In genomic region chr10:94299417-94299816, GRCh38 we compare ENCODE assay signal across 10 cellular contexts.
DNase-seq lines count a peak whose midpoint lies in the region; ATAC-seq, FAIRE-seq and TF ChIP-seq lines count a peak whose summit lies in the region.
"Had no signal": no experiment of that assay in that cellular context is flagged by ENCODE, and none has a peak within 500 bp of the region (broad histone marks: within the 10 kb centered on the region; RNA-seq: fewer than 3 reads in every experiment).

No MANE protein-coding gene starts in this region.

- CTCF ChIA-PET in activated CD4-positive, alpha-beta memory T cell treated with anti-CD3 and anti-CD28 coated beads, Interleukin-2, amount 10 ng/mL, durations not matched to agents 7 days and 5 days (lab: Charles Lee), result interaction anchor here (0.6 to 1.2 kb wide), 6 partner anchors 17 to 477 kb away, joined by 3 to 4 read pairs (median 3); no protein-coding TSS in a partner anchor

- H3K9me3 ChIP-seq in mesenchymal stem cell (ENCODE audit: control insufficient read depth, low read length) (no peaks in the 10 kb centered on the region), mucosa of descending colon (no peaks in the 10 kb centered on the region)
- H3K9me3 ChIP-seq: adrenal gland, thyroid gland had no signal

- H3K4me1 ChIP-seq in mesenchymal stem cell (ENCODE audit: control insufficient read depth, insufficient read depth, low read depth, low read length) (peaks cover 2% of the 10 kb centered on the region), mucosa of descending colon (ENCODE audit: low read depth) (no peaks in the 10 kb centered on the region)
- H3K4me1 ChIP-seq: adrenal gland, thyroid gland had no signal

- H3K14ac ChIP-seq in mesenchymal stem cell (ENCODE audit: low read length in 2 of 2), result no peak overlapping the region

- WGBS in mesenchymal stem cell, result 34% methylated on average over 3 of the region's 3 CpGs

- H3K9ac ChIP-seq in mesenchymal stem cell (ENCODE audit: low read length), result no peak overlapping the region

- POLR2A ChIA-PET in activated CD4-positive, alpha-beta memory T cell treated with anti-CD3 and anti-CD28 coated beads, Interleukin-2, amount 10 ng/mL, durations not matched to agents 7 days and 5 days (lab: Charles Lee), result interaction anchor here (0.9 to 1.1 kb wide), 2 partner anchors 15 to 19 kb away, joined by 4 read pairs; no protein-coding TSS in a partner anchor

- no peak overlapping the region for H3K4ac ChIP-seq in mesenchymal stem cell (ENCODE audit: low read depth in 1 of 2, low read length in 2 of 2)

- H3K4me2 ChIP-seq in mesenchymal stem cell (ENCODE audit: low read length, poor library complexity, severe bottlenecking), result no peak overlapping the region

- H3K4me3 Mint-ChIP-seq in activated CD4-positive, alpha-beta memory T cell treated with anti-CD3 and anti-CD28 coated beads, Interleukin-2, amount 10 ng/mL, durations not matched to agents 7 days and 5 days, result no peak overlapping the region
- H3K4me3 Mint-ChIP-seq in natural killer cell treated with Interleukin-12 subunit alpha and Interleukin-12 subunit beta and Interleukin-15 and Interleukin-18, amount 100 ng/mL, for 72 hours, result no peak overlapping the region

- no peak for DNase-seq in GM12892 (ENCODE audit: insufficient read length)
- peak; percentile 96 for DNase-seq in KBM-7
- DNase-seq in activated CD4-positive, alpha-beta memory T cell treated with anti-CD3 and anti-CD28 coated beads, Interleukin-2, amount 10 ng/mL, durations not matched to agents 7 days and 5 days, result peak; percentile 60
- DNase-seq in mesenchymal stem cell, result peak; percentile 54
- DNase-seq in natural killer cell treated with Interleukin-12 subunit alpha and Interleukin-12 subunit beta and Interleukin-15 and Interleukin-18, amount 100 ng/mL, for 72 hours (ENCODE audit: low spot score), result no peak
- DNase-seq in NCI-H2196 treated with DMSO at 0.1 percent for 48 hours (lab: John Stamatoyannopoulos, UW; ENCODE audit: unreplicated experiment), result no peak
- no peak for DNase-seq in mucosa of descending colon
- DNase-seq: adrenal gland, thyroid gland had no signal

- no peaks in the 10 kb centered on the region for H3K36me3 ChIP-seq in mesenchymal stem cell (ENCODE audit: control insufficient read depth in 1 of 2, insufficient read depth in 2 of 2, low read depth in 1 of 2, low read length in 2 of 2)
- H3K36me3 ChIP-seq in mucosa of descending colon (ENCODE audit: low read depth), result no peaks in the 10 kb centered on the region
- H3K36me3 ChIP-seq: adrenal gland had no signal

- H3K79me1 ChIP-seq in mesenchymal stem cell (replicated peaks; ENCODE audit: low read length, poor library complexity, severe bottlenecking), result no peaks in the 10 kb centered on the region

- intact Hi-C loops in mucosa of descending colon (cut with DNase I, micrococcal nuclease), result no loop called here

- no peak overlapping the region for H2BK120ac ChIP-seq in mesenchymal stem cell (ENCODE audit: low read depth, low read length)

- H2BK15ac ChIP-seq in mesenchymal stem cell (ENCODE audit: low read depth, poor library complexity, severe bottlenecking), result no peak overlapping the region

- no peak for ATAC-seq in natural killer cell treated with Interleukin-12 subunit alpha and Interleukin-12 subunit beta and Interleukin-15 and Interleukin-18, amount 100 ng/mL, for 72 hours
- no peak for ATAC-seq in mucosa of descending colon
- ATAC-seq: Panc1 had no signal

- no peak overlapping the region for H3K23ac ChIP-seq in mesenchymal stem cell (ENCODE audit: low read length in 2 of 2)

- H3K36me3 Mint-ChIP-seq in activated CD4-positive, alpha-beta memory T cell treated with anti-CD3 and anti-CD28 coated beads, Interleukin-2, amount 10 ng/mL, durations not matched to agents 7 days and 5 days (ENCODE audit: low read depth), result no peaks in the 10 kb centered on the region
- no peaks in the 10 kb centered on the region for H3K36me3 Mint-ChIP-seq in natural killer cell treated with Interleukin-12 subunit alpha and Interleukin-12 subunit beta and Interleukin-15 and Interleukin-18, amount 100 ng/mL, for 72 hours

- no peak overlapping the region for H2BK5ac ChIP-seq in mesenchymal stem cell (ENCODE audit: low read depth, low read length, poor library complexity, severe bottlenecking)

- H3K9me3 Mint-ChIP-seq in activated CD4-positive, alpha-beta memory T cell treated with anti-CD3 and anti-CD28 coated beads, Interleukin-2, amount 10 ng/mL, durations not matched to agents 7 days and 5 days, result no peaks in the 10 kb centered on the region
- H3K9me3 Mint-ChIP-seq in natural killer cell treated with Interleukin-12 subunit alpha and Interleukin-12 subunit beta and Interleukin-15 and Interleukin-18, amount 100 ng/mL, for 72 hours, result no peaks in the 10 kb centered on the region

- H4K91ac ChIP-seq in mesenchymal stem cell (ENCODE audit: low read length), result no peak overlapping the region

- H3K27ac Mint-ChIP-seq in activated CD4-positive, alpha-beta memory T cell treated with anti-CD3 and anti-CD28 coated beads, Interleukin-2, amount 10 ng/mL, durations not matched to agents 7 days and 5 days, result no peak overlapping the region
- no peak overlapping the region for H3K27ac Mint-ChIP-seq in natural killer cell treated with Interleukin-12 subunit alpha and Interleukin-12 subunit beta and Interleukin-15 and Interleukin-18, amount 100 ng/mL, for 72 hours

- FAIRE-seq in GM12892 (lab: Jason Lieb, UNC), result peak; percentile 24

- no peaks in the 10 kb centered on the region for H3K27me3 ChIP-seq in mesenchymal stem cell (ENCODE audit: control insufficient read depth in 1 of 2, insufficient read depth in 1 of 2, low read length in 2 of 2)
- H3K27me3 ChIP-seq: adrenal gland, thyroid gland had no signal

- peaks cover 22% of the 10 kb centered on the region for H3K4me1 Mint-ChIP-seq in activated CD4-positive, alpha-beta memory T cell treated with anti-CD3 and anti-CD28 coated beads, Interleukin-2, amount 10 ng/mL, durations not matched to agents 7 days and 5 days
- peaks cover 5 to 8% of the 10 kb centered on the region in 2 donors for H3K4me1 Mint-ChIP-seq in natural killer cell treated with Interleukin-12 subunit alpha and Interleukin-12 subunit beta and Interleukin-15 and Interleukin-18, amount 100 ng/mL, for 72 hours (ENCODE audit: low read depth in 2 of 2)

- H3K18ac ChIP-seq in mesenchymal stem cell (ENCODE audit: low read depth in 1 of 2, low read length in 2 of 2), result no peak overlapping the region

- no peak overlapping the region for H2AK5ac ChIP-seq in mesenchymal stem cell (ENCODE audit: low read length, severe bottlenecking)

- in situ Hi-C loops in KBM-7 (cut with MboI; ENCODE audit: low pct_unique_long_range_greater_than_20kb, low sequenced_read_pairs), result no loop called here

- TF ChIP-seq POLR2A in GM12892 (IDR thresholded peaks at IDR 0.05; ENCODE audit: low read depth, low read length), result no peak

- H4K8ac ChIP-seq in mesenchymal stem cell (ENCODE audit: low read length), result no peak overlapping the region

- no peak for TF ChIP-seq CTCF in mucosa of descending colon (IDR thresholded peaks at IDR 0.05)

- no peak overlapping the region for H2BK12ac ChIP-seq in mesenchymal stem cell (ENCODE audit: low read length in 2 of 2)

- H3K4me3 ChIP-seq in mesenchymal stem cell (ENCODE audit: insufficient read depth in 1 of 2, low read depth in 1 of 2, low read length in 2 of 2) (no peak overlapping the region), mucosa of descending colon (no peak overlapping the region)
- H3K4me3 ChIP-seq: adrenal gland, thyroid gland had no signal

- H3K27me3 Mint-ChIP-seq in activated CD4-positive, alpha-beta memory T cell treated with anti-CD3 and anti-CD28 coated beads, Interleukin-2, amount 10 ng/mL, durations not matched to agents 7 days and 5 days, result peaks cover 52% of the 10 kb centered on the region
- H3K27me3 Mint-ChIP-seq in natural killer cell treated with Interleukin-12 subunit alpha and Interleukin-12 subunit beta and Interleukin-15 and Interleukin-18, amount 100 ng/mL, for 72 hours, result peaks cover 20 to 28% of the 10 kb centered on the region in 2 donors

- no peak overlapping the region for H3K27ac ChIP-seq in mesenchymal stem cell (ENCODE audit: low read length, poor library complexity, severe bottlenecking)
- H3K27ac ChIP-seq: adrenal gland, thyroid gland had no signal

- no peak overlapping the region for H2AFZ ChIP-seq in mesenchymal stem cell (ENCODE audit: low read depth, low read length)

Comparison
In these comparisons a context has a peak if more than half of its experiments do, and no peak if none do; other contexts are left out.
1. DNase-seq: peak in KBM-7 (single experiment), activated CD4-positive, alpha-beta memory T cell treated with anti-CD3 and anti-CD28 coated beads, Interleukin-2, amount 10 ng/mL, durations not matched to agents 7 days and 5 days (single experiment) and mesenchymal stem cell (single experiment); none in GM12892 (single experiment), natural killer cell treated with Interleukin-12 subunit alpha and Interleukin-12 subunit beta and Interleukin-15 and Interleukin-18, amount 100 ng/mL, for 72 hours (single experiment), NCI-H2196 treated with DMSO at 0.1 percent for 48 hours (single experiment) and mucosa of descending colon (0 of 3).